ENCODE assay signal across 23 cellular contexts in the genomic region with DNA sequence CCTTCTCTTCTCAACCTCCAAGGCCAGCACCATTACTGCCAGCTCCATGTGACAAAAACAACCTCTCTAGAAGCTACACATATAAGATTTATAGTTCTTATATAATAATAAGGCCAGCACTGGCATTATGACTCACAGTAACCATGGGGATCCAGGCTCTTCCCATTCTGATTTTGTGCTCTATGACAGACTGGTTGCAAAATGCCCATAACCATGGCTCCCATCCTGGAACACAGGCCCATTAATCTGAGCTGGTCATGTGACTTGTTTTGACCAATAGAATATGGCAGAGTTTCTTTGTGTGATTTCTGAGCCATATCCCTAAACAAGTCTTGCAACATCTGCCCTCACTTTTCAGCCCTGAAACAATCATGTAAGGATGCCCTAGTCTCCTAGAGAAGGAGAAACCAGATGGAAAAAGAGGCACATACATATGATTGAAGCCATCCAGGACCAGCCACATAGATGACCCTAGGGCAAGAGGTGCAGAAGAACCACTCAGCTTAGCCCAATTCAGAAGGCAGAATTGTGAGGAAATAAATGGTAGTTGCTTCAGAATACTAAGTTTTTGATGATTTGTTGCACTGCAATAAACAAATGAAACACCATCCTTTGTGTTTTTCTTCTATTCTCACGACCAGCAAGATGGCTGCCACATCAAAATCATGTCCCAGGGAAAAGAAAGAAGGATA.
"Had no signal": no experiment of that assay in that cellular context is flagged by ENCODE, and none has a peak within 500 bp of the region (broad histone marks: within the 10 kb centered on the region; RNA-seq: fewer than 3 reads in every experiment).

No MANE protein-coding gene starts in this region.

- H3K79me2 ChIP-seq: hepatocyte had no signal

- H3K27me3 ChIP-seq: hepatocyte, ovary had no signal

- H3K27ac ChIP-seq: coronary artery, hepatocyte, left ventricle myocardium inferior, ovary, psoas muscle, tibial artery had no signal

- H2AFZ ChIP-seq: hepatocyte had no signal

- DNase-seq: activated B cell treated with CpG ODN at 0.5 μM for 24 hours; activated CD4-positive, alpha-beta T cell treated with anti-CD3 and anti-CD28 coated beads for 4 hours; activated CD4-positive, alpha-beta T cell treated with anti-CD3 and anti-CD28 coated beads, Interleukin-2, amount 50 U/mL, for 48 hours; activated CD8-positive, alpha-beta memory T cell treated with anti-CD3 and anti-CD28 coated beads, Interleukin-2, amount 50 U/mL, for 48 hours; activated naive CD4-positive, alpha-beta T cell; activated T-cell treated with anti-CD3 and anti-CD28 coated beads, Interleukin-2, amount 50 U/mL, for 4 hours; endodermal cell; glutamatergic neuron; immature natural killer cell; kidney glomerular epithelial cell; left ventricle myocardium inferior; ovary; psoas muscle; right cardiac atrium; stimulated activated CD4-positive, alpha-beta T cell treated with anti-CD3 and anti-CD28 coated beads, Interleukin-12 subunit alpha, Interleukin-12 subunit beta, amount 100 ng/mL, for 4 hours; substantia nigra; T1000; tibial artery had no signal

- ATAC-seq: activated T-cell treated with anti-CD3 and anti-CD28 coated beads, Interleukin-2, amount 50 U/mL, for 4 hours; natural killer cell treated with Interleukin-12 subunit alpha and Interleukin-12 subunit beta and Interleukin-15 and Interleukin-18, amount 100 ng/mL, for 72 hours; psoas muscle; right cardiac atrium had no signal

- H3K9me3 ChIP-seq: left ventricle myocardium inferior, ovary, psoas muscle had no signal

- H3K4me2 ChIP-seq: hepatocyte had no signal

- H3K4me3 ChIP-seq: coronary artery, hepatocyte, left ventricle myocardium inferior, ovary, psoas muscle, tibial artery had no signal

- H3K36me3 ChIP-seq: left ventricle myocardium inferior, ovary, tibial artery had no signal

- FAIRE-seq: astrocyte, urothelium cell line had no signal

- H3K4me1 ChIP-seq: left ventricle myocardium inferior, psoas muscle, tibial artery had no signal
